In the genomic region with DNA sequence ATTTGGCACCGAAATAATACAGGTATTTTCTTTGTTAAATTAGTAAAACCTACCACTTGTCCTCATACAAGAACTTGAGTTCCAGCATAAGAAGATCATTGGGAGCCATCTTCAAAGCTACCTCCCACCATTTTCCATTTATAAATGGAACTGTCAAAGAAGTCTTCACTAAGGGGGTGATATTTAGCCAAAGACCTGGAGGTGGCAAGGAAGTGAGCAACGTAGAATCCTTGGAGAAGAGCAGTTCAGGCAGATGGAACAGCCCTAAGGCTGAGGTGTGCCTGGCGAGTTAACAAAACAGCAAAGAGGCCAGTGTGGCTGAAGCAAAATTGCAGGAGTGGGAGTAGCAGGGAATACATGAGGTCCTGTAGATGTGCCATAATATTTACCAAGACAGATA, we compare ENCODE assay signal across 23 cellular contexts. TPM values are rescaled to one million over a fixed set of nuclear protein-coding genes. Genes with fewer than 3 reads are reported as not detected.
"Had no signal": no experiment of that assay in that cellular context is flagged by ENCODE, and none has a peak within 500 bp of the region (broad histone marks: within the 10 kb centered on the region; RNA-seq: fewer than 3 reads in every experiment).

No MANE protein-coding gene starts in this region.

- H3K4me3 ChIP-seq: coronary artery, prostate gland, right atrium auricular region, thoracic aorta, upper lobe of right lung had no signal

- H3K4me1 ChIP-seq: foreskin keratinocyte, prostate gland, right atrium auricular region, upper lobe of right lung had no signal

- H3K36me3 ChIP-seq: prostate gland, right atrium auricular region, thoracic aorta, upper lobe of right lung had no signal

- H3K27ac ChIP-seq: coronary artery, epithelial cell of prostate, foreskin keratinocyte, prostate gland, right atrium auricular region, thoracic aorta, upper lobe of right lung, VCaP had no signal

- DNase-seq: activated CD4-positive, alpha-beta memory T cell treated with anti-CD3 and anti-CD28 coated beads, Interleukin-2, amount 10 ng/mL, durations not matched to agents 7 days and 5 days; activated CD4-positive, alpha-beta T cell treated with anti-CD3 and anti-CD28 coated beads, Interleukin-2, amount 10 ng/mL, durations not matched to agents 24 days and 14 days; activated effector memory CD4-positive, alpha-beta T cell treated with Interleukin-2 at 50 U/mL for 16 hours; activated naive CD4-positive, alpha-beta T cell treated with anti-CD3 and anti-CD28 coated beads, Interleukin-2, amount 10 ng/mL, durations not matched to agents 7 days and 5 days; activated T-cell treated with anti-CD3 and anti-CD28 coated beads, Interleukin-2, amount 50 U/mL, for 72 hours; amygdala; cerebellar nuclear complex; foreskin keratinocyte; immature natural killer cell; left cardiac atrium; naive thymus-derived CD4-positive, alpha-beta T cell; stimulated activated CD4-positive, alpha-beta T cell treated with anti-CD3 and anti-CD28 coated beads, Interleukin-4, amount 100 ng/mL, for 24 hours; stimulated activated naive CD4-positive, alpha-beta T cell treated with Interleukin-2 at 50 U/mL for 16 hours; upper lobe of right lung had no signal

- H3K9me3 ChIP-seq: prostate gland, right atrium auricular region, thoracic aorta, upper lobe of right lung had no signal

- ATAC-seq: activated CD4-positive, CD25-positive, alpha-beta regulatory T cell treated with anti-CD3 and anti-CD28 coated beads, Interleukin-2, amount 50 U/mL, for 24 hours; activated T-cell treated with anti-CD3 and anti-CD28 coated beads, Interleukin-2, amount 50 U/mL, for 72 hours; foreskin keratinocyte; left cardiac atrium; naive thymus-derived CD4-positive, alpha-beta T cell; upper lobe of right lung had no signal

- H3K27me3 ChIP-seq: foreskin keratinocyte, right atrium auricular region, upper lobe of right lung had no signal

RNA-seq across cellular contexts. Expression of a gene that starts 1.8 kb away (rescaled TPM):
- total RNA-seq: activated CD4-positive, alpha-beta memory T cell treated with anti-CD3 and anti-CD28 coated beads, Interleukin-2, amount 10 ng/mL, durations not matched to agents 7 days and 5 days; activated CD4-positive, alpha-beta T cell treated with anti-CD3 and anti-CD28 coated beads, Interleukin-2, amount 10 ng/mL, durations not matched to agents 24 days and 14 days; activated T-cell treated with anti-CD3 and anti-CD28 coated beads, Interleukin-2, amount 50 U/mL, for 72 hours; foreskin keratinocyte; left cardiac atrium; naive thymus-derived CD4-positive, alpha-beta T cell; osteocyte; T-helper 2 cell treated with Interferon-gamma antibody and Interleukin-4, amounts not matched to agents 100 ng/mL and 5 ng/mL, for 36 hours had no signal
- polyA plus RNA-seq: foreskin keratinocyte; immature natural killer cell; naive thymus-derived CD4-positive, alpha-beta T cell had no signal
